Comparison of ENCODE assay signal across 1 cellular context in genomic region chr7:128164061-128164954, GRCh38.
TF ChIP-seq lines count a peak whose summit lies in the region.

No MANE protein-coding gene starts in this region.

TF ChIP-seq in K562, 482 proteins besides CTCF, POLR2A, EP300 and RAD21 (continued from another document):
- no peak for TF ChIP-seq ZBTB26 (CRISPR knock-in tag; IDR thresholded peaks at IDR 0.05)
- TF ChIP-seq PBX2 (CRISPR knock-in tag; IDR thresholded peaks at IDR 0.05; ENCODE audit: low read depth): no peak
- no peak for TF ChIP-seq PBX2 (tag; conservative IDR thresholded peaks at IDR 0.05; ENCODE audit: low read depth)
- no peak for TF ChIP-seq SRF (CRISPR knock-in tag; IDR thresholded peaks at IDR 0.05)
- no peak for TF ChIP-seq E2F5 (CRISPR knock-in tag; IDR thresholded peaks at IDR 0.05)
- no peak for TF ChIP-seq ZKSCAN3 (CRISPR knock-in tag; IDR thresholded peaks at IDR 0.05)
- no peak for TF ChIP-seq POLR2AphosphoS5 (IDR thresholded peaks at IDR 0.05; ENCODE audit: control insufficient read depth, insufficient read depth, low read depth, low read length)
- no peak for TF ChIP-seq NFE2 (IDR thresholded peaks at IDR 0.05; ENCODE audit: low read depth)
